ENCODE assay signal across 12 cellular contexts in genomic region chrX:46953137-46953527, GRCh38. TPM values are rescaled to one million over a fixed set of nuclear protein-coding genes. Genes with fewer than 3 reads are reported as not detected.
A peak's percentile ranks its signal among the peaks of the same experiment; 100 is the strongest.
DNase-seq lines count a peak whose midpoint lies in the region; ATAC-seq, FAIRE-seq and TF ChIP-seq lines count a peak whose summit lies in the region.
"Had no signal": no experiment of that assay in that cellular context is flagged by ENCODE, and none has a peak within 500 bp of the region (broad histone marks: within the 10 kb centered on the region; RNA-seq: fewer than 3 reads in every experiment).

No MANE protein-coding gene starts in this region.

- no peak overlapping the region; the same call in 1 of the 2 replicates for H2BK12ac ChIP-seq in H1 (ENCODE audit: low read depth, low read length)

- peaks cover 0 to 68% of the 10 kb centered on the region in 2 experiments; a peak in 3 of 4 replicates for H3K79me2 ChIP-seq in H1 (ENCODE audit: control insufficient read depth in 1 of 2, insufficient read depth in 2 of 2, low read length in 2 of 2)

- peaks cover 0 to 4% (median 0%) of the 10 kb centered on the region in 11 experiments; a peak in 1 of 22 replicates for H3K9me3 ChIP-seq in BLaER1 treated with 17β-estradiol and CSF1 and Interleukin-3, amounts not matched to agents 10 nM and 100 nM (replicated peaks in 1 of 11)
- H3K9me3 ChIP-seq in H1 (ENCODE audit: insufficient read depth in 2 of 2, low read depth in 1 of 2, low read length in 1 of 2) = no peaks in the 10 kb centered on the region

- TF ChIP-seq CTCF in H1 (IDR thresholded peaks at IDR 0.05; ENCODE audit: control extremely low read depth in 1 of 3, insufficient read depth in 1 of 3, low read depth in 1 of 3, low read length in 3 of 3) = no peak

- no peak overlapping the region for H3K4ac ChIP-seq in H1 (replicated peaks; ENCODE audit: insufficient read length, low read depth, low read length)

- H3K56ac ChIP-seq in H1 (replicated peaks; ENCODE audit: insufficient read length, low read depth, low read length) = no peak overlapping the region

- no peak overlapping the region for H3K4me3 ChIP-seq in BLaER1 treated with 17β-estradiol and CSF1 and Interleukin-3, amounts not matched to agents 10 nM and 100 nM
- H3K4me3 ChIP-seq in H1 (ENCODE audit: extremely low read depth in 1 of 4, insufficient read depth in 2 of 4, low read depth in 3 of 4, low read length in 4 of 4) = peak overlapping the region in 1 of 4 experiments; percentile 19; a peak in 1 of 8 replicates
- H3K4me3 ChIP-seq: K562 had no signal

- H4K91ac ChIP-seq in H1 (replicated peaks; ENCODE audit: insufficient read length, low read length) = no peak overlapping the region

- peak; percentile 29 for ATAC-seq in GM19468 (IDR thresholded peaks at IDR 0.05; ENCODE audit: extremely low read depth, unreplicated experiment)
- peak; percentile 79 for ATAC-seq in HG03378 (IDR thresholded peaks at IDR 0.05; ENCODE audit: unreplicated experiment)
- ATAC-seq: K562 had no signal

- CTCF ChIA-PET in H1 (lab: Charles Lee; ENCODE audit: partially characterized antibody) = no interaction called here

- no peak overlapping the region for H2AK5ac ChIP-seq in H1 (ENCODE audit: low read depth, low read length)

- H3K4me1 ChIP-seq in BLaER1 treated with 17β-estradiol and CSF1 and Interleukin-3, amounts not matched to agents 10 nM and 100 nM = peaks cover 22 to 32% (median 25%) of the 10 kb centered on the region in 10 experiments; a peak in 19 of 20 replicates
- peaks cover 0 to 9% (median 4%) of the 10 kb centered on the region in 4 experiments; a peak in 3 of 7 replicates for H3K4me1 ChIP-seq in H1 (replicated peaks in 1 of 4; ENCODE audit: control insufficient read depth in 3 of 4, insufficient read depth in 4 of 4, low read length in 3 of 4)

- no peak for TF ChIP-seq RAD21 in H1 (IDR thresholded peaks at IDR 0.05 in 1 of 2, conservative IDR thresholded peaks at IDR 0.05 in 1 of 2; ENCODE audit: low read depth in 2 of 2, low read length in 2 of 2)

- FAIRE-seq in H1 (lab: Jason Lieb, UNC) = no peak
- FAIRE-seq: frontal cortex, K562 had no signal

- 0 out of 22 replicates have a peak overlapping the region, but pooled peaks of 1 of the 11 experiments have one; percentile 26 for H3K9ac ChIP-seq in BLaER1 treated with 17β-estradiol and CSF1 and Interleukin-3, amounts not matched to agents 10 nM and 100 nM
- no peak overlapping the region for H3K9ac ChIP-seq in H1 (replicated peaks in 1 of 4; ENCODE audit: extremely low read depth in 1 of 4, low read depth in 3 of 4, low read length in 3 of 4)

- H3K23me2 ChIP-seq in H1 (ENCODE audit: low read depth, low read length) = no peaks in the 10 kb centered on the region

- H3K23ac ChIP-seq in H1 (ENCODE audit: insufficient read length) = no peak overlapping the region

- no peak for DNase-seq in H1 (ENCODE audit: low read depth in 1 of 2, low spot score in 2 of 2)
- no peak for DNase-seq in NCI-H748 (lab: John Stamatoyannopoulos, UW; ENCODE audit: unreplicated experiment)
- DNase-seq in mucosa of gallbladder (ENCODE audit: low spot score) = no peak
- DNase-seq in stimulated activated CD4-positive, alpha-beta T cell treated with anti-CD3 and anti-CD28 coated beads, Interleukin-2, amount 100 ng/mL, for 24 hours = no peak
- no peak for DNase-seq in AG08395 (ENCODE audit: low spot score)
- DNase-seq: anterior cingulate cortex; stimulated activated CD4-positive, alpha-beta T cell treated with anti-CD3 and anti-CD28 coated beads, Interleukin-4, amount 100 ng/mL, for 4 hours had no signal

- H3K36me3 ChIP-seq in BLaER1 treated with 17β-estradiol and CSF1 and Interleukin-3, amounts not matched to agents 10 nM and 100 nM = no peaks in the 10 kb centered on the region
- no peaks in the 10 kb centered on the region for H3K36me3 ChIP-seq in H1 (ENCODE audit: control insufficient read depth in 2 of 4, insufficient read depth in 4 of 4, low read length in 3 of 4)

- no peak overlapping the region for H3K14ac ChIP-seq in H1 (ENCODE audit: insufficient read length)

- no peaks in the 10 kb centered on the region for H3K79me1 ChIP-seq in H1 (ENCODE audit: low read depth, low read length)

- H2BK120ac ChIP-seq in H1 (replicated peaks; ENCODE audit: low read depth, low read length) = no peak overlapping the region

- peaks cover 0 to 18% (median 0%) of the 10 kb centered on the region in 11 experiments; a peak in 3 of 22 replicates for H4K20me1 ChIP-seq in BLaER1 treated with 17β-estradiol and CSF1 and Interleukin-3, amounts not matched to agents 10 nM and 100 nM
- H4K20me1 ChIP-seq in H1 (replicated peaks in 1 of 2; ENCODE audit: control insufficient read depth in 1 of 2, insufficient read depth in 2 of 2, low read length in 2 of 2) = no peaks in the 10 kb centered on the region

- TF ChIP-seq POLR2A in H1 (IDR thresholded peaks at IDR 0.05; ENCODE audit: control extremely low read depth in 1 of 2, low read depth in 2 of 2, low read length in 2 of 2) = no peak

- TF ChIP-seq EP300 in H1 (IDR thresholded peaks at IDR 0.05; ENCODE audit: borderline replicate concordance in 1 of 2, low read depth in 2 of 2, low read length in 2 of 2) = no peak

- no peak overlapping the region for H4K5ac ChIP-seq in H1 (ENCODE audit: insufficient read length, low read depth, low read length)

- POLR2A ChIA-PET in H1 (lab: Charles Lee; ENCODE audit: partially characterized antibody) = no interaction called here

- H3K18ac ChIP-seq in H1 (ENCODE audit: extremely low read depth, low read length) = no peak overlapping the region

- no peak overlapping the region for H2BK5ac ChIP-seq in H1 (ENCODE audit: low read depth, low read length)

- H3K4me2 ChIP-seq in BLaER1 treated with 17β-estradiol and CSF1 and Interleukin-3, amounts not matched to agents 10 nM and 100 nM = peak overlapping the region; percentile 7 to 70 (median 50); a peak in 20 of 22 replicates
- H3K4me2 ChIP-seq in H1 (ENCODE audit: insufficient read depth in 1 of 2, low read depth in 2 of 2, low read length in 2 of 2) = peak overlapping the region; percentile 42; a peak in 2 of 4 replicates

- H4K8ac ChIP-seq in H1 (ENCODE audit: extremely low read depth, insufficient read depth, low read length) = no peak overlapping the region

- peak overlapping the region in 8 of 11 experiments; percentile 5 to 52 (median 41); a peak in 11 of 22 replicates for H3K27ac ChIP-seq in BLaER1 treated with 17β-estradiol and CSF1 and Interleukin-3, amounts not matched to agents 10 nM and 100 nM
- H3K27ac ChIP-seq in H1 (ENCODE audit: low read depth, low read length) = peak overlapping the region; percentile 62; the same call in 1 of the 2 replicates

- no peak overlapping the region for H2BK20ac ChIP-seq in H1 (ENCODE audit: low read length)

- H3K27me3 ChIP-seq in BLaER1 treated with 17β-estradiol and CSF1 and Interleukin-3, amounts not matched to agents 10 nM and 100 nM = no peaks in the 10 kb centered on the region
- H3K27me3 ChIP-seq in H1 (replicated peaks in 1 of 4; ENCODE audit: control insufficient read depth in 3 of 4, extremely low read depth in 1 of 4, insufficient read depth in 3 of 4, low read length in 3 of 4) = no peaks in the 10 kb centered on the region

- WGBS in H1 (ENCODE audit: extremely low coverage in 1 of 2, insufficient coverage in 1 of 2, insufficient read length in 1 of 2, insufficient replicate concordance in 2 of 2, low coverage in 1 of 2, low lambda C conversion rate in 2 of 2, missing lambda C conversion rate in 1 of 2), 2 experiments = 41% methylated on average over 5 of the region's 5 CpGs; no CpG with 5 or more reads in 1 of the 2 experiments

- no peak overlapping the region for H2BK15ac ChIP-seq in H1 (ENCODE audit: low read length)

- H2AFZ ChIP-seq in H1 (ENCODE audit: low read length) = no peak overlapping the region

TF ChIP-seq in H1, 55 proteins besides CTCF, POLR2A, EP300 and RAD21 (continues in another document):
- TF ChIP-seq CHD2 (IDR thresholded peaks at IDR 0.05; ENCODE audit: low read length) = no peak
- no peak for TF ChIP-seq HDAC2 (IDR thresholded peaks at IDR 0.05; ENCODE audit: borderline replicate concordance in 1 of 2, low read depth in 2 of 2, low read length in 2 of 2)
- TF ChIP-seq TAF7 (optimal IDR thresholded peaks at IDR 0.05; ENCODE audit: borderline replicate concordance, low read depth, low read length) = no peak
- no peak for TF ChIP-seq E2F6 (IDR thresholded peaks at IDR 0.05)
- TF ChIP-seq ZNF274 (IDR thresholded peaks at IDR 0.05; ENCODE audit: borderline replicate concordance, extremely low read depth, low read length) = no peak
- TF ChIP-seq NRF1 (IDR thresholded peaks at IDR 0.05; ENCODE audit: low read depth, low read length) = no peak
- TF ChIP-seq EGR1 (IDR thresholded peaks at IDR 0.05; ENCODE audit: borderline replicate concordance, low read depth, low read length) = no peak
- no peak for TF ChIP-seq SRF (IDR thresholded peaks at IDR 0.05; ENCODE audit: low read depth, low read length)
- no peak for TF ChIP-seq SAP30 (IDR thresholded peaks at IDR 0.05; ENCODE audit: insufficient read depth, insufficient replicate concordance, low read length)
- TF ChIP-seq NANOG (IDR thresholded peaks at IDR 0.05; ENCODE audit: insufficient read depth, low read depth, low read length, poor library complexity, severe bottlenecking) = no peak
- TF ChIP-seq FOSL1 (IDR thresholded peaks at IDR 0.05; ENCODE audit: insufficient read depth, low read depth, low read length) = no peak
- no peak for TF ChIP-seq KDM5A (IDR thresholded peaks at IDR 0.05; ENCODE audit: low read length)
- TF ChIP-seq BRCA1 (IDR thresholded peaks at IDR 0.05; ENCODE audit: low read depth, low read length) = no peak
- no peak for TF ChIP-seq TCF12 (IDR thresholded peaks at IDR 0.05; ENCODE audit: low read depth, low read length)
- no peak for TF ChIP-seq SP2 (IDR thresholded peaks at IDR 0.05; ENCODE audit: low read length)
- TF ChIP-seq RXRA (IDR thresholded peaks at IDR 0.05; ENCODE audit: insufficient read depth, low read depth, low read length) = no peak

RNA-seq across cellular contexts. Expression of gene JADE3, which starts 40.9 kb away (rescaled TPM):
- 21.5 and 25.2 TPM in 2 replicates for total RNA-seq in H1 (2021; fragmentation: NEBNext Ultra II Directional; extraction: Animal tissue kit (Norgen Biotek cat#: 25700))
- 4.8 and 6.9 TPM in 2 replicates for polyA plus RNA-seq in H1 (2011; rRNA removed)
- 9.4 TPM for polyA plus RNA-seq in H1 (2011; cell fraction: cytosol; rRNA removed)
- polyA plus RNA-seq in H1 (2011; cell fraction: nucleus; rRNA removed) = 10.0 TPM
- 9.7 to 16.4 TPM (median 12.6 TPM) in 4 replicates for polyA plus RNA-seq in H1 (2012, experiment 1 of 2)
- 0.72 TPM for polyA plus RNA-seq in H1 (2012, experiment 2 of 2)
- polyA plus RNA-seq in H1 (2013, experiment 1 of 2) = 8.8 TPM
- polyA plus RNA-seq in H1 (2013, experiment 2 of 2) = 9.3 TPM
- polyA minus RNA-seq in H1 (2011; rRNA and poly(A)+ RNA removed) = 21.9 and 36.9 TPM in 2 replicates
- 13.7 TPM for polyA minus RNA-seq in H1 (2011; cell fraction: cytosol; rRNA and poly(A)+ RNA removed)
- polyA minus RNA-seq in H1 (2011; cell fraction: nucleus; rRNA and poly(A)+ RNA removed) = 9.7 TPM
- total RNA-seq in mucosa of gallbladder = 8.4 TPM
